11 cellular contexts compared by ENCODE assay signal in the genomic region with DNA sequence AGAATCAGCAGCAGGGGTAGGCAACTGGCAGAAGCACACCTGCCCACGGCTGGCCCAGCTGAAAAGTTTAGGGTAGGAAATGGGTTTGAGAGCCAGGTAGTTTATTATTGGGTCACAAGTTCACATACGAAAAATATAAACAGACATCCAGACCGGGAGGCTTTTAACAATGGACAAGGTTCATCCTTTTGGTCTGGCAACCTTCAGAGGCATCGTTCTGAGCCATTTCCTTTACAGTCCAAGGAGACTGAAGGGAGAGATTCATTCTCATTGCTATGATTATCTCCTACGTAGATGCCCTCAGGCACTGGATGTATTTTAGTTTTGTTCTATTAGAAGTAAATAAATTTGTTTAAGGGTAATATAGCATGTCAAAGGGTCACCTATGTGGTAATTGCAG.
"Had no signal": no experiment of that assay in that cellular context is flagged by ENCODE, and none has a peak within 500 bp of the region (broad histone marks: within the 10 kb centered on the region; RNA-seq: fewer than 3 reads in every experiment).

No MANE protein-coding gene starts in this region.

- H3K9me3 ChIP-seq: left ventricle myocardium inferior had no signal

- H3K4me3 ChIP-seq: coronary artery, left ventricle myocardium inferior, smooth muscle cell had no signal

- H3K36me3 ChIP-seq: left ventricle myocardium inferior had no signal

- ATAC-seq: naive thymus-derived CD8-positive, alpha-beta T cell had no signal

- DNase-seq: activated CD4-positive, alpha-beta T cell treated with anti-CD3 and anti-CD28 coated beads, Interleukin-2, amount 50 U/mL, for 4 hours; activated CD4-positive, CD25-positive, alpha-beta regulatory T cell treated with anti-CD3 and anti-CD28 coated beads, Interleukin-2, amount 50 U/mL, for 72 hours; activated naive CD4-positive, alpha-beta T cell; activated naive CD8-positive, alpha-beta T cell treated with anti-CD3 and anti-CD28 coated beads, Interleukin-2, amount 10 ng/mL, durations not matched to agents 7 days and 5 days; activated T-cell treated with anti-CD3 and anti-CD28 coated beads for 4 hours; effector CD4-positive, alpha-beta T cell; left ventricle myocardium inferior; naive thymus-derived CD8-positive, alpha-beta T cell; T-helper 9 cell had no signal

- H3K27ac ChIP-seq: left ventricle myocardium inferior had no signal
